In genomic region chr19:16714702-16715294, GRCh38 we compare ENCODE assay signal across 8 cellular contexts. TPM values are rescaled to one million over a fixed set of nuclear protein-coding genes. Genes with fewer than 3 reads are reported as not detected.
DNase-seq lines count a peak whose midpoint lies in the region; ATAC-seq, FAIRE-seq and TF ChIP-seq lines count a peak whose summit lies in the region.

No MANE protein-coding gene starts in this region.

- H3K4me1 Mint-ChIP-seq in activated T-cell treated with anti-CD3 and anti-CD28 coated beads, Interleukin-2, amount 50 U/mL, for 24 hours (ENCODE audit: low read depth) = no peaks in the 10 kb centered on the region
- H3K4me1 Mint-ChIP-seq in osteocyte (ENCODE audit: unreplicated experiment) = no peaks in the 10 kb centered on the region

- TF ChIP-seq POLR2A in H54 (IDR thresholded peaks at IDR 0.05; ENCODE audit: low read depth, low read length) = no peak

- FAIRE-seq in H54 (lab: Jason Lieb, UNC) = no peak

- peak; percentile 72 for TF ChIP-seq CTCF in osteocyte (IDR thresholded peaks at IDR 0.05)

- H3K9me3 Mint-ChIP-seq in activated T-cell treated with anti-CD3 and anti-CD28 coated beads, Interleukin-2, amount 50 U/mL, for 24 hours = no peaks in the 10 kb centered on the region
- H3K9me3 Mint-ChIP-seq in osteocyte (ENCODE audit: unreplicated experiment) = no peaks in the 10 kb centered on the region

- H3K4me3 Mint-ChIP-seq in activated T-cell treated with anti-CD3 and anti-CD28 coated beads, Interleukin-2, amount 50 U/mL, for 24 hours = no peak overlapping the region
- no peak overlapping the region for H3K4me3 Mint-ChIP-seq in osteocyte (ENCODE audit: unreplicated experiment)

- DNase-seq in C1 segment of cervical spinal cord (lab: John Stamatoyannopoulos, UW) = peak in 11 of 14 donors; percentile 2 to 51 (median 10)
- peak; percentile 45 for DNase-seq in H54 (ENCODE audit: insufficient read length, low spot score)
- peak; percentile 40 for DNase-seq in NOMO-1 treated with dmso at 0.1 percent for 144 hours (lab: John Stamatoyannopoulos, UW; ENCODE audit: unreplicated experiment)
- DNase-seq in activated T-cell treated with anti-CD3 and anti-CD28 coated beads, Interleukin-2, amount 50 U/mL, for 24 hours = peak; percentile 58
- DNase-seq in fibroblast of the conjunctiva (ENCODE audit: low read depth) = peak; percentile 17
- DNase-seq in osteocyte (ENCODE audit: extremely low spot score, unreplicated experiment) = no peak
- no peak for DNase-seq in cerebellar nuclear complex (lab: John Stamatoyannopoulos, UW)

- no peak for ATAC-seq in HG02840 (IDR thresholded peaks at IDR 0.05; ENCODE audit: low FRiP score, unreplicated experiment)

- H3K36me3 Mint-ChIP-seq in activated T-cell treated with anti-CD3 and anti-CD28 coated beads, Interleukin-2, amount 50 U/mL, for 24 hours (ENCODE audit: low read depth) = no peaks in the 10 kb centered on the region
- H3K36me3 Mint-ChIP-seq in osteocyte (ENCODE audit: unreplicated experiment) = no peaks in the 10 kb centered on the region

- peaks cover 5% of the 10 kb centered on the region for H3K27me3 Mint-ChIP-seq in activated T-cell treated with anti-CD3 and anti-CD28 coated beads, Interleukin-2, amount 50 U/mL, for 24 hours
- peaks cover 12% of the 10 kb centered on the region for H3K27me3 Mint-ChIP-seq in osteocyte (ENCODE audit: unreplicated experiment)

- H3K27ac Mint-ChIP-seq in activated T-cell treated with anti-CD3 and anti-CD28 coated beads, Interleukin-2, amount 50 U/mL, for 24 hours = no peak overlapping the region
- no peak overlapping the region for H3K27ac Mint-ChIP-seq in osteocyte (ENCODE audit: unreplicated experiment)

RNA-seq across cellular contexts. Expression of gene NWD1, which starts 4.8 kb away (rescaled TPM):
- total RNA-seq in osteocyte = not detected in 2 replicates

RNA-seq across cellular contexts. Expression of gene TMEM38A, which starts 53.9 kb away (rescaled TPM):
- total RNA-seq in osteocyte = 6.2 and 6.3 TPM in 2 replicates

RNA-seq across cellular contexts. Expression of gene SMIM7, which starts 54.9 kb away (rescaled TPM):
- total RNA-seq in osteocyte = 60.5 and 63.8 TPM in 2 replicates

Comparison
In these comparisons a context has a peak if more than half of its experiments do, and no peak if none do; other contexts are left out.
1. DNase-seq: peak in C1 segment of cervical spinal cord (11 of 14), H54 (single experiment), NOMO-1 treated with dmso at 0.1 percent for 144 hours (single experiment), activated T-cell treated with anti-CD3 and anti-CD28 coated beads, Interleukin-2, amount 50 U/mL, for 24 hours (single experiment) and fibroblast of the conjunctiva (single experiment); none in osteocyte (single experiment) and cerebellar nuclear complex (0 of 2).